1 cellular context compared by ENCODE assay signal in the genomic region with DNA sequence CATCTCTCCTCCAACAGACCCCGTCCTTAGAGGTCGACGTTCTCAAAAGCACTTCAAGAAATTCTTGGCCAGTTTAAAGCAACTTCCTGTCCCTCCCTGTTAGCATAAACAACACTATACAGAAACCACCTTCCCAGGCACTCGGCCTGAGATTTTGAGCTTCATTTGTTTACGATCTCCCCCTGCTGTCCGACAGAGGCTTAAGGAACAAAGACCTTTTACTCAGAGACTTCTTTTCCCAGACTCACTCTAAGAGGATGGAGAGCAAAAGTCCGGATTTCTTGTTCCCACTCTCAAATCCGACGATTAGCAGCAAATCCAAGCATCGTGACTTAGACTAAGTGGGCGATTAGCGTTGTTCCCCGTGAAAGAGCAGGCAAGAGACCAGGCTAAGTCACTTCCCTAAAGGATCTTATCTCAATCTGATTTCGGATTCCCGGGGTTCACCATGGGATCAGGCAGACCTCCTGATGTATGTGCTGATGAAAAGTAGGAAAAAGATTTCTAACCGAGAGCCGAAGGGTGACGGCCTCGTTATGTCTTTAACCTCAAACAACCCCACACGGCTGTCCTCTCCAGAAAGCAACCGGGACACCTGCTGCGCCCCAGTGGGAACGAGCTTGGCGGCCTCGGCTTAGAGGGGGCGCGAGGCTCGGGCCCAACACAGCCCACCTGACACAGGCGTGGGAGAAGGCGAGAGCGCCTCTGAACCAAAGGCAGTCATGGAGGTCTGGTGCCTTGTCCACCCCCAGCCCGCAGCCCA.
TF ChIP-seq lines count a peak whose summit lies in the region.

No MANE protein-coding gene starts in this region.

TF ChIP-seq in HepG2, 621 proteins besides CTCF, POLR2A, EP300 and RAD21 (continued from another document and continues in another):
- TF ChIP-seq, protein P1, sequence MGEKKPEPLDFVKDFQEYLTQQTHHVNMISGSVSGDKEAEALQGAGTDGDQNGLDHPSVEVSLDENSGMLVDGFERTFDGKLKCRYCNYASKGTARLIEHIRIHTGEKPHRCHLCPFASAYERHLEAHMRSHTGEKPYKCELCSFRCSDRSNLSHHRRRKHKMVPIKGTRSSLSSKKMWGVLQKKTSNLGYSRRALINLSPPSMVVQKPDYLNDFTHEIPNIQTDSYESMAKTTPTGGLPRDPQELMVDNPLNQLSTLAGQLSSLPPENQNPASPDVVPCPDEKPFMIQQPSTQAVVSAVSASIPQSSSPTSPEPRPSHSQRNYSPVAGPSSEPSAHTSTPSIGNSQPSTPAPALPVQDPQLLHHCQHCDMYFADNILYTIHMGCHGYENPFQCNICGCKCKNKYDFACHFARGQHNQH (CRISPR knock-in tag; IDR thresholded peaks at IDR 0.05) = no peak
- TF ChIP-seq NPAS2 (CRISPR knock-in tag; IDR thresholded peaks at IDR 0.05; ENCODE audit: borderline replicate concordance) (no peak), STAG1 (CRISPR knock-in tag; IDR thresholded peaks at IDR 0.05) (peak; percentile 88), ZNF569 (CRISPR knock-in tag; IDR thresholded peaks at IDR 0.05; ENCODE audit: borderline replicate concordance) (no peak), IRX3 (CRISPR knock-in tag; IDR thresholded peaks at IDR 0.05; ENCODE audit: borderline replicate concordance, low read depth) (no peak), ZEB1 (IDR thresholded peaks at IDR 0.05; ENCODE audit: insufficient replicate concordance, low read depth) (no peak), FOXJ3 (CRISPR knock-in tag; IDR thresholded peaks at IDR 0.05; ENCODE audit: borderline replicate concordance) (0 out of 2 replicates have a peak, but pooled peaks have one; percentile 33), STAT5B (CRISPR knock-in tag; IDR thresholded peaks at IDR 0.05) (no peak), ZNF891 (CRISPR knock-in tag; IDR thresholded peaks at IDR 0.05) (no peak), MAFF (IDR thresholded peaks at IDR 0.05; ENCODE audit: low read depth, low read length) (no peak), ZNF605 (CRISPR knock-in tag; IDR thresholded peaks at IDR 0.05) (no peak), ZNF709 (CRISPR knock-in tag; IDR thresholded peaks at IDR 0.05) (no peak), PHB2 (IDR thresholded peaks at IDR 0.05; ENCODE audit: partially characterized antibody) (no peak), ZNF510 (CRISPR knock-in tag; IDR thresholded peaks at IDR 0.05; ENCODE audit: low read depth) (no peak), PAF1 (CRISPR knock-in tag; IDR thresholded peaks at IDR 0.05) (no peak), TOE1 (CRISPR knock-in tag; IDR thresholded peaks at IDR 0.05) (no peak), ZNF496 (CRISPR knock-in tag; IDR thresholded peaks at IDR 0.05; ENCODE audit: insufficient replicate concordance) (no peak), ZNF33A (CRISPR knock-in tag; IDR thresholded peaks at IDR 0.05; ENCODE audit: borderline replicate concordance) (no peak), NFIB (CRISPR knock-in tag; IDR thresholded peaks at IDR 0.05; ENCODE audit: borderline replicate concordance) (no peak), ZNF207 (IDR thresholded peaks at IDR 0.05; ENCODE audit: borderline replicate concordance) (no peak), KDM5A (IDR thresholded peaks at IDR 0.05; ENCODE audit: borderline replicate concordance, low read length) (no peak; the same call in 1 of the 2 replicates), ZNF543 (CRISPR knock-in tag; IDR thresholded peaks at IDR 0.05) (no peak), RCOR2 (CRISPR knock-in tag; IDR thresholded peaks at IDR 0.05) (no peak), GPN1 (CRISPR knock-in tag; IDR thresholded peaks at IDR 0.05; ENCODE audit: borderline replicate concordance) (no peak), CHD2 (IDR thresholded peaks at IDR 0.05; ENCODE audit: low read depth, low read length) (no peak), PHF5A (CRISPR knock-in tag; IDR thresholded peaks at IDR 0.05; ENCODE audit: low read depth, unreplicated experiment) (no peak), MEF2D (CRISPR knock-in tag; IDR thresholded peaks at IDR 0.05) (no peak), CEBPG (CRISPR knock-in tag; IDR thresholded peaks at IDR 0.05) (0 out of 2 replicates have a peak, but pooled peaks have one; percentile 5), HNRNPL (IDR thresholded peaks at IDR 0.05; ENCODE audit: low read depth, low read length) (no peak), BRCA1 (CRISPR knock-in tag; IDR thresholded peaks at IDR 0.05) (0 out of 2 replicates have a peak, but pooled peaks have one; percentile 33)
- TF ChIP-seq, protein P2, sequence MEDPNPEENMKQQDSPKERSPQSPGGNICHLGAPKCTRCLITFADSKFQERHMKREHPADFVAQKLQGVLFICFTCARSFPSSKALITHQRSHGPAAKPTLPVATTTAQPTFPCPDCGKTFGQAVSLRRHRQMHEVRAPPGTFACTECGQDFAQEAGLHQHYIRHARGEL (CRISPR knock-in tag; IDR thresholded peaks at IDR 0.05) = no peak
- TF ChIP-seq, protein P3, sequence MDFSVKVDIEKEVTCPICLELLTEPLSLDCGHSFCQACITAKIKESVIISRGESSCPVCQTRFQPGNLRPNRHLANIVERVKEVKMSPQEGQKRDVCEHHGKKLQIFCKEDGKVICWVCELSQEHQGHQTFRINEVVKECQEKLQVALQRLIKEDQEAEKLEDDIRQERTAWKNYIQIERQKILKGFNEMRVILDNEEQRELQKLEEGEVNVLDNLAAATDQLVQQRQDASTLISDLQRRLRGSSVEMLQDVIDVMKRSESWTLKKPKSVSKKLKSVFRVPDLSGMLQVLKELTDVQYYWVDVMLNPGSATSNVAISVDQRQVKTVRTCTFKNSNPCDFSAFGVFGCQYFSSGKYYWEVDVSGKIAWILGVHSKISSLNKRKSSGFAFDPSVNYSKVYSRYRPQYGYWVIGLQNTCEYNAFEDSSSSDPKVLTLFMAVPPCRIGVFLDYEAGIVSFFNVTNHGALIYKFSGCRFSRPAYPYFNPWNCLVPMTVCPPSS (IDR thresholded peaks at IDR 0.05) = no peak
- TF ChIP-seq, protein P4, sequence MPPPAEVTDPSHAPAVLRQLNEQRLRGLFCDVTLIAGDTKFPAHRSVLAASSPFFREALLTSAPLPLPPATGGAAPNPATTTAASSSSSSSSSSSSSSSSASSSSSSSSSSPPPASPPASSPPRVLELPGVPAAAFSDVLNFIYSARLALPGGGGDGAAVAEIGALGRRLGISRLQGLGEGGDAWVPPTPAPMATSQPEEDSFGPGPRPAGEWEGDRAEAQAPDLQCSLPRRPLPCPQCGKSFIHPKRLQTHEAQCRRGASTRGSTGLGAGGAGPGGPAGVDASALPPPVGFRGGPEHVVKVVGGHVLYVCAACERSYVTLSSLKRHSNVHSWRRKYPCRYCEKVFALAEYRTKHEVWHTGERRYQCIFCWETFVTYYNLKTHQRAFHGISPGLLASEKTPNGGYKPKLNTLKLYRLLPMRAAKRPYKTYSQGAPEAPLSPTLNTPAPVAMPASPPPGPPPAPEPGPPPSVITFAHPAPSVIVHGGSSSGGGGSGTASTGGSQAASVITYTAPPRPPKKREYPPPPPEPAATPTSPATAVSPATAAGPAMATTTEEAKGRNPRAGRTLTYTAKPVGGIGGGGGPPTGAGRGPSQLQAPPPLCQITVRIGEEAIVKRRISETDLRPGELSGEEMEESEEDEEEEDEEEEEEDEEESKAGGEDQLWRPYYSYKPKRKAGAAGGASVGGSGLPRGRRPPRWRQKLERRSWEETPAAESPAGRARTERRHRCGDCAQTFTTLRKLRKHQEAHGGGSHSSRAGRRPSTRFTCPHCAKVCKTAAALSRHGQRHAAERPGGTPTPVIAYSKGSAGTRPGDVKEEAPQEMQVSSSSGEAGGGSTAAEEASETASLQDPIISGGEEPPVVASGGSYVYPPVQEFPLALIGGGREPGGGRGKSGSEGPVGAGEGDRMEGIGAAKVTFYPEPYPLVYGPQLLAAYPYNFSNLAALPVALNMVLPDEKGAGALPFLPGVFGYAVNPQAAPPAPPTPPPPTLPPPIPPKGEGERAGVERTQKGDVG (CRISPR knock-in tag; IDR thresholded peaks at IDR 0.05; ENCODE audit: borderline replicate concordance) = 0 out of 2 replicates have a peak, but pooled peaks have one; percentile 15
- TF ChIP-seq, protein P5, sequence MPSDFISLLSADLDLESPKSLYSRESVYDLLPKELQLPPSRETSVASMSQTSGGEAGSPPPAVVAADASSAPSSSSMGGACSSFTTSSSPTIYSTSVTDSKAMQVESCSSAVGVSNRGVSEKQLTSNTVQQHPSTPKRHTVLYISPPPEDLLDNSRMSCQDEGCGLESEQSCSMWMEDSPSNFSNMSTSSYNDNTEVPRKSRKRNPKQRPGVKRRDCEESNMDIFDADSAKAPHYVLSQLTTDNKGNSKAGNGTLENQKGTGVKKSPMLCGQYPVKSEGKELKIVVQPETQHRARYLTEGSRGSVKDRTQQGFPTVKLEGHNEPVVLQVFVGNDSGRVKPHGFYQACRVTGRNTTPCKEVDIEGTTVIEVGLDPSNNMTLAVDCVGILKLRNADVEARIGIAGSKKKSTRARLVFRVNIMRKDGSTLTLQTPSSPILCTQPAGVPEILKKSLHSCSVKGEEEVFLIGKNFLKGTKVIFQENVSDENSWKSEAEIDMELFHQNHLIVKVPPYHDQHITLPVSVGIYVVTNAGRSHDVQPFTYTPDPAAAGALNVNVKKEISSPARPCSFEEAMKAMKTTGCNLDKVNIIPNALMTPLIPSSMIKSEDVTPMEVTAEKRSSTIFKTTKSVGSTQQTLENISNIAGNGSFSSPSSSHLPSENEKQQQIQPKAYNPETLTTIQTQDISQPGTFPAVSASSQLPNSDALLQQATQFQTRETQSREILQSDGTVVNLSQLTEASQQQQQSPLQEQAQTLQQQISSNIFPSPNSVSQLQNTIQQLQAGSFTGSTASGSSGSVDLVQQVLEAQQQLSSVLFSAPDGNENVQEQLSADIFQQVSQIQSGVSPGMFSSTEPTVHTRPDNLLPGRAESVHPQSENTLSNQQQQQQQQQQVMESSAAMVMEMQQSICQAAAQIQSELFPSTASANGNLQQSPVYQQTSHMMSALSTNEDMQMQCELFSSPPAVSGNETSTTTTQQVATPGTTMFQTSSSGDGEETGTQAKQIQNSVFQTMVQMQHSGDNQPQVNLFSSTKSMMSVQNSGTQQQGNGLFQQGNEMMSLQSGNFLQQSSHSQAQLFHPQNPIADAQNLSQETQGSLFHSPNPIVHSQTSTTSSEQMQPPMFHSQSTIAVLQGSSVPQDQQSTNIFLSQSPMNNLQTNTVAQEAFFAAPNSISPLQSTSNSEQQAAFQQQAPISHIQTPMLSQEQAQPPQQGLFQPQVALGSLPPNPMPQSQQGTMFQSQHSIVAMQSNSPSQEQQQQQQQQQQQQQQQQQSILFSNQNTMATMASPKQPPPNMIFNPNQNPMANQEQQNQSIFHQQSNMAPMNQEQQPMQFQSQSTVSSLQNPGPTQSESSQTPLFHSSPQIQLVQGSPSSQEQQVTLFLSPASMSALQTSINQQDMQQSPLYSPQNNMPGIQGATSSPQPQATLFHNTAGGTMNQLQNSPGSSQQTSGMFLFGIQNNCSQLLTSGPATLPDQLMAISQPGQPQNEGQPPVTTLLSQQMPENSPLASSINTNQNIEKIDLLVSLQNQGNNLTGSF (CRISPR knock-in tag; IDR thresholded peaks at IDR 0.05) = no peak
- TF ChIP-seq, protein P6, sequence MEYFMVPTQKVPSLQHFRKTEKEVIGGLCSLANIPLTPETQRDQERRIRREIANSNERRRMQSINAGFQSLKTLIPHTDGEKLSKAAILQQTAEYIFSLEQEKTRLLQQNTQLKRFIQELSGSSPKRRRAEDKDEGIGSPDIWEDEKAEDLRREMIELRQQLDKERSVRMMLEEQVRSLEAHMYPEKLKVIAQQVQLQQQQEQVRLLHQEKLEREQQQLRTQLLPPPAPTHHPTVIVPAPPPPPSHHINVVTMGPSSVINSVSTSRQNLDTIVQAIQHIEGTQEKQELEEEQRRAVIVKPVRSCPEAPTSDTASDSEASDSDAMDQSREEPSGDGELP (IDR thresholded peaks at IDR 0.05; ENCODE audit: borderline replicate concordance, low read depth) = no peak
- TF ChIP-seq, protein P7, sequence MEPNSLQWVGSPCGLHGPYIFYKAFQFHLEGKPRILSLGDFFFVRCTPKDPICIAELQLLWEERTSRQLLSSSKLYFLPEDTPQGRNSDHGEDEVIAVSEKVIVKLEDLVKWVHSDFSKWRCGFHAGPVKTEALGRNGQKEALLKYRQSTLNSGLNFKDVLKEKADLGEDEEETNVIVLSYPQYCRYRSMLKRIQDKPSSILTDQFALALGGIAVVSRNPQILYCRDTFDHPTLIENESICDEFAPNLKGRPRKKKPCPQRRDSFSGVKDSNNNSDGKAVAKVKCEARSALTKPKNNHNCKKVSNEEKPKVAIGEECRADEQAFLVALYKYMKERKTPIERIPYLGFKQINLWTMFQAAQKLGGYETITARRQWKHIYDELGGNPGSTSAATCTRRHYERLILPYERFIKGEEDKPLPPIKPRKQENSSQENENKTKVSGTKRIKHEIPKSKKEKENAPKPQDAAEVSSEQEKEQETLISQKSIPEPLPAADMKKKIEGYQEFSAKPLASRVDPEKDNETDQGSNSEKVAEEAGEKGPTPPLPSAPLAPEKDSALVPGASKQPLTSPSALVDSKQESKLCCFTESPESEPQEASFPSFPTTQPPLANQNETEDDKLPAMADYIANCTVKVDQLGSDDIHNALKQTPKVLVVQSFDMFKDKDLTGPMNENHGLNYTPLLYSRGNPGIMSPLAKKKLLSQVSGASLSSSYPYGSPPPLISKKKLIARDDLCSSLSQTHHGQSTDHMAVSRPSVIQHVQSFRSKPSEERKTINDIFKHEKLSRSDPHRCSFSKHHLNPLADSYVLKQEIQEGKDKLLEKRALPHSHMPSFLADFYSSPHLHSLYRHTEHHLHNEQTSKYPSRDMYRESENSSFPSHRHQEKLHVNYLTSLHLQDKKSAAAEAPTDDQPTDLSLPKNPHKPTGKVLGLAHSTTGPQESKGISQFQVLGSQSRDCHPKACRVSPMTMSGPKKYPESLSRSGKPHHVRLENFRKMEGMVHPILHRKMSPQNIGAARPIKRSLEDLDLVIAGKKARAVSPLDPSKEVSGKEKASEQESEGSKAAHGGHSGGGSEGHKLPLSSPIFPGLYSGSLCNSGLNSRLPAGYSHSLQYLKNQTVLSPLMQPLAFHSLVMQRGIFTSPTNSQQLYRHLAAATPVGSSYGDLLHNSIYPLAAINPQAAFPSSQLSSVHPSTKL (CRISPR knock-in tag; IDR thresholded peaks at IDR 0.05) = no peak
- TF ChIP-seq, protein P8, sequence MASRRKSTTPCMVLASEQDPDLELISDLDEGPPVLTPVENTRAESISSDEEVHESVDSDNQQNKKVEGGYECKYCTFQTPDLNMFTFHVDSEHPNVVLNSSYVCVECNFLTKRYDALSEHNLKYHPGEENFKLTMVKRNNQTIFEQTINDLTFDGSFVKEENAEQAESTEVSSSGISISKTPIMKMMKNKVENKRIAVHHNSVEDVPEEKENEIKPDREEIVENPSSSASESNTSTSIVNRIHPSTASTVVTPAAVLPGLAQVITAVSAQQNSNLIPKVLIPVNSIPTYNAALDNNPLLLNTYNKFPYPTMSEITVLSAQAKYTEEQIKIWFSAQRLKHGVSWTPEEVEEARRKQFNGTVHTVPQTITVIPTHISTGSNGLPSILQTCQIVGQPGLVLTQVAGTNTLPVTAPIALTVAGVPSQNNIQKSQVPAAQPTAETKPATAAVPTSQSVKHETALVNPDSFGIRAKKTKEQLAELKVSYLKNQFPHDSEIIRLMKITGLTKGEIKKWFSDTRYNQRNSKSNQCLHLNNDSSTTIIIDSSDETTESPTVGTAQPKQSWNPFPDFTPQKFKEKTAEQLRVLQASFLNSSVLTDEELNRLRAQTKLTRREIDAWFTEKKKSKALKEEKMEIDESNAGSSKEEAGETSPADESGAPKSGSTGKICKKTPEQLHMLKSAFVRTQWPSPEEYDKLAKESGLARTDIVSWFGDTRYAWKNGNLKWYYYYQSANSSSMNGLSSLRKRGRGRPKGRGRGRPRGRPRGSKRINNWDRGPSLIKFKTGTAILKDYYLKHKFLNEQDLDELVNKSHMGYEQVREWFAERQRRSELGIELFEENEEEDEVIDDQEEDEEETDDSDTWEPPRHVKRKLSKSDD (CRISPR knock-in tag; IDR thresholded peaks at IDR 0.05; ENCODE audit: low read depth) = no peak
